Comparison of ENCODE assay signal across 8 cellular contexts in genomic region chr19:42277821-42278809, GRCh38. TPM values are rescaled to one million over a fixed set of nuclear protein-coding genes. Genes with fewer than 3 reads are reported as not detected.
A peak's percentile ranks its signal among the peaks of the same experiment; 100 is the strongest.
DNase-seq lines count a peak whose midpoint lies in the region; ATAC-seq, FAIRE-seq and TF ChIP-seq lines count a peak whose summit lies in the region.

No MANE protein-coding gene starts in this region.

- H3K9me3 Mint-ChIP-seq in activated naive CD4-positive, alpha-beta T cell treated with anti-CD3 and anti-CD28 coated beads, Interleukin-2, amount 50 U/mL, for 24 hours: no peaks in the 10 kb centered on the region
- no peaks in the 10 kb centered on the region for H3K9me3 Mint-ChIP-seq in memory B cell

- no peaks in the 10 kb centered on the region for H3K9me1 ChIP-seq in K562 (ENCODE audit: control insufficient read depth, insufficient read depth, low read length)

- no peak for TF ChIP-seq CTCF in K562 (IDR thresholded peaks at IDR 0.05 in 2 of 3, conservative IDR thresholded peaks at IDR 0.05 in 1 of 3; ENCODE audit: insufficient read depth in 2 of 3, low read depth in 1 of 3, low read length in 3 of 3)

- H3K4me1 ChIP-seq in K562 (replicated peaks in 1 of 2; ENCODE audit: control insufficient read depth in 2 of 2, insufficient read depth in 2 of 2, low read length in 2 of 2) (peaks cover 30 to 63% of the 10 kb centered on the region in 2 experiments), aorta (ENCODE audit: control insufficient read depth in 1 of 2, insufficient read depth in 2 of 2, low read length in 2 of 2) (no peaks in the 10 kb centered on the region)

- H3K79me2 ChIP-seq in K562 (ENCODE audit: control insufficient read depth, insufficient read depth, low read length): peaks cover 51% of the 10 kb centered on the region

- intact Hi-C loops in K562 (cut with micrococcal nuclease) (no loop called here), aorta (cut with DNase I) (loop anchor here (2.0 kb wide), 1 partner anchor 31 kb away; no protein-coding TSS in a partner anchor)

- no peak for DNase-seq in activated naive CD4-positive, alpha-beta T cell treated with anti-CD3 and anti-CD28 coated beads, Interleukin-2, amount 50 U/mL, for 16 hours
- DNase-seq in K562 (ENCODE audit: extremely low read depth in 1 of 4, low spot score in 3 of 4) (no peak), memory B cell (ENCODE audit: low spot score in 2 of 2) (no peak), aorta (peak in 1 of 2 donors; percentile 78), DMS79 (lab: John Stamatoyannopoulos, UW) (no peak), superior temporal gyrus (ENCODE audit: extremely low spot score) (no peak)

- no peaks in the 10 kb centered on the region for H4K20me1 ChIP-seq in K562 (replicated peaks; ENCODE audit: control insufficient read depth, insufficient read depth, low read length)

- H3K27me3 Mint-ChIP-seq in activated naive CD4-positive, alpha-beta T cell treated with anti-CD3 and anti-CD28 coated beads, Interleukin-2, amount 50 U/mL, for 24 hours: no peaks in the 10 kb centered on the region
- H3K27me3 Mint-ChIP-seq in memory B cell: no peaks in the 10 kb centered on the region

- no peak for TF ChIP-seq EP300 in K562 (IDR thresholded peaks at IDR 0.05; ENCODE audit: low read length)

- CTCF ChIA-PET in K562 (lab: Yijun Ruan, JAX; ENCODE audit: low intra/inter-chr PET ratio): interaction anchor here (0.5 kb wide), 1 partner anchor 51 kb away, joined by 7 read pairs; no protein-coding TSS in a partner anchor

- H3K27ac ChIP-seq in K562 (ENCODE audit: extremely low read depth, low read depth, low read length): no peak overlapping the region
- peak overlapping the region; percentile 23 to 89 for H3K27ac ChIP-seq in aorta (ENCODE audit: low read depth in 1 of 2, low read length in 2 of 2)

- in situ Hi-C loops in K562 (cut with MboI): no loop called here

- no peak overlapping the region for H3K4me2 ChIP-seq in K562 (ENCODE audit: insufficient read depth, low read length)

- ATAC-seq in K562: no peak
- ATAC-seq in memory B cell (ENCODE audit: low read depth): no peak
- no peak for ATAC-seq in aorta (ENCODE audit: low FRiP score)
- ATAC-seq in GM21825 (IDR thresholded peaks at IDR 0.05; ENCODE audit: unreplicated experiment): no peak

- H3K27me3 ChIP-seq in K562 (ENCODE audit: control insufficient read depth in 2 of 2, insufficient read depth in 2 of 2, low read length in 2 of 2) (no peaks in the 10 kb centered on the region; a peak in 1 of 5 replicates), aorta (ENCODE audit: control insufficient read depth in 1 of 2, insufficient read depth in 2 of 2, low read length in 1 of 2) (no peaks in the 10 kb centered on the region)

- no TSS peak for BruUV-seq in K562 (replicated peaks; lab: Mats Ljungman, UMichigan)

- H3K4me3 ChIP-seq in K562: no peak overlapping the region
- H3K4me3 ChIP-seq in aorta (ENCODE audit: low read length in 2 of 2): no peak overlapping the region

- TF ChIP-seq POLR2A in K562 (conservative IDR thresholded peaks at IDR 0.05): no peak

- H3K4me1 Mint-ChIP-seq in activated naive CD4-positive, alpha-beta T cell treated with anti-CD3 and anti-CD28 coated beads, Interleukin-2, amount 50 U/mL, for 24 hours: peaks cover 62% of the 10 kb centered on the region
- H3K4me1 Mint-ChIP-seq in memory B cell: peaks cover 40% of the 10 kb centered on the region

- TF ChIP-seq RAD21 in K562 (CRISPR knock-in tag; conservative IDR thresholded peaks at IDR 0.05 in 1 of 2, IDR thresholded peaks at IDR 0.05 in 1 of 2): no peak

- H3K4me3 Mint-ChIP-seq in activated naive CD4-positive, alpha-beta T cell treated with anti-CD3 and anti-CD28 coated beads, Interleukin-2, amount 50 U/mL, for 24 hours: no peak overlapping the region
- H3K4me3 Mint-ChIP-seq in memory B cell: no peak overlapping the region

- POLR2A ChIA-PET in K562 (lab: Yijun Ruan, JAX): interaction anchor here (0.6 to 3.6 kb wide), 5 partner anchors 8 to 35 kb away, joined by 3 to 16 read pairs (median 4); partner anchors contain the start of gene CIC

- 77% methylated on average over 10 of the region's 11 CpGs for WGBS in K562 (ENCODE audit: insufficient coverage, low coverage, missing lambda C conversion rate)
- 4 to 7% methylated on average over 11 of the region's 11 CpGs for WGBS in aorta, 2 donors

- no peaks in the 10 kb centered on the region for H3K9me3 ChIP-seq in K562 (replicated peaks; ENCODE audit: control insufficient read depth, insufficient read depth, low read depth, low read length)
- no peaks in the 10 kb centered on the region for H3K9me3 ChIP-seq in aorta (ENCODE audit: control insufficient read depth, low read length)

- peak overlapping the region; percentile 17 for H3K27ac Mint-ChIP-seq in activated naive CD4-positive, alpha-beta T cell treated with anti-CD3 and anti-CD28 coated beads, Interleukin-2, amount 50 U/mL, for 24 hours
- H3K27ac Mint-ChIP-seq in memory B cell: peak overlapping the region; percentile 84

- peaks cover 3% of the 10 kb centered on the region for H3K36me3 Mint-ChIP-seq in activated naive CD4-positive, alpha-beta T cell treated with anti-CD3 and anti-CD28 coated beads, Interleukin-2, amount 50 U/mL, for 24 hours
- H3K36me3 Mint-ChIP-seq in memory B cell: peaks cover 10% of the 10 kb centered on the region

- H3K9ac ChIP-seq in K562 (ENCODE audit: insufficient read depth in 1 of 2, low read depth in 2 of 2, low read length in 2 of 2): peak overlapping the region in 1 of 2 experiments; percentile 90; a peak in 2 of 4 replicates

- H2AFZ ChIP-seq in K562 (ENCODE audit: low read depth, low read length): no peak overlapping the region

- no peak for FAIRE-seq in K562 (lab: Jason Lieb, UNC)

- peaks cover 38% of the 10 kb centered on the region for H3K36me3 ChIP-seq in K562 (ENCODE audit: control insufficient read depth, insufficient read depth, low read length)
- H3K36me3 ChIP-seq in aorta (ENCODE audit: control insufficient read depth in 1 of 2, insufficient read depth in 2 of 2, low read length in 1 of 2): peaks cover 0 to 5% of the 10 kb centered on the region in 2 donors

RNA-seq across cellular contexts. Expression of gene CIC, which starts 9.1 kb away (rescaled TPM):
- total RNA-seq in K562 (2011; cell fraction: chromatin; rRNA removed; ENCODE audit: low replicate concordance): 24.1 and 86.8 TPM in 2 replicates
- 64.6 and 65.9 TPM in 2 replicates for total RNA-seq in K562 (2011; cell fraction: nucleolus; rRNA removed)
- total RNA-seq in K562 (2011; cell fraction: nucleoplasm; rRNA removed): 39.3 and 41.3 TPM in 2 replicates
- total RNA-seq in K562 (2014; rRNA removed) (13.6 and 13.7 TPM in 2 replicates), K562 (2014; rRNA removed; fragmentation: Illumina TruSeq; extraction: Trizol) (1.5 and 2.2 TPM in 2 replicates), K562 (2015; rRNA removed; fragmentation: Illumina TruSeq; extraction: Trizol) (8.6 and 8.7 TPM in 2 replicates), K562 (2021) (37.6 and 44.7 TPM in 2 replicates), aorta (100 to 1,000 TPM; 103 to 104 TPM)
- polyA plus RNA-seq in K562 (2011; rRNA removed) (3.0 and 5.8 TPM in 2 replicates), K562 (2014; fragmentation: Illumina TruSeq; extraction: Trizol) (12.0 and 21.5 TPM in 2 replicates), K562 (2014; fragmentation: Nextera tagmentation; extraction: Ambion mirVana) (under 1 TPM; 0.07 to 0.13 TPM), K562 (2014; rRNA removed) (18.9 and 19.9 TPM in 2 replicates), aorta (10 to 100 TPM; 14.3 to 44.6 TPM)
- polyA plus RNA-seq in K562 (2011; cell fraction: cytosol; rRNA removed): 4.3 and 10.0 TPM in 2 replicates
- polyA plus RNA-seq in K562 (2011; cell fraction: nucleus; rRNA removed): 37.3 and 64.7 TPM in 2 replicates
- polyA plus RNA-seq in K562 (2012): 24.4 and 27.9 TPM in 2 replicates
- polyA minus RNA-seq in K562 (2011; rRNA and poly(A)+ RNA removed): 1.8 and 2.4 TPM in 2 replicates
- polyA minus RNA-seq in K562 (2011; cell fraction: cytosol; rRNA and poly(A)+ RNA removed): 12.8 and 21.3 TPM in 2 replicates
- 14.4 and 16.6 TPM in 2 replicates for polyA minus RNA-seq in K562 (2011; cell fraction: nucleus; rRNA and poly(A)+ RNA removed)

RNA-seq across cellular contexts. Expression of gene ERF, which starts 23.2 kb away (rescaled TPM):
- total RNA-seq in K562 (2011; cell fraction: chromatin; rRNA removed; ENCODE audit: low replicate concordance): 105 and 266 TPM in 2 replicates
- 150 and 152 TPM in 2 replicates for total RNA-seq in K562 (2011; cell fraction: nucleolus; rRNA removed)
- total RNA-seq in K562 (2011; cell fraction: nucleoplasm; rRNA removed): 89.4 and 93.6 TPM in 2 replicates
- total RNA-seq in K562 (2014; rRNA removed) (27.1 and 29.8 TPM in 2 replicates), K562 (2014; rRNA removed; fragmentation: Illumina TruSeq; extraction: Trizol) (19.0 and 20.0 TPM in 2 replicates), K562 (2015; rRNA removed; fragmentation: Illumina TruSeq; extraction: Trizol) (26.5 and 30.0 TPM in 2 replicates), K562 (2021) (72.7 and 75.4 TPM in 2 replicates), aorta (10 to 100 TPM; 74.9 to 99.5 TPM)
- polyA plus RNA-seq in K562 (2011; rRNA removed) (27.0 and 41.5 TPM in 2 replicates), K562 (2014; fragmentation: Illumina TruSeq; extraction: Trizol) (28.9 and 45.7 TPM in 2 replicates), K562 (2014; fragmentation: Nextera tagmentation; extraction: Ambion mirVana) (under 1 TPM; 0.03 to 0.13 TPM), K562 (2014; rRNA removed) (54.9 and 62.2 TPM in 2 replicates), aorta (10 to 100 TPM; 19.7 to 44.2 TPM)
- 33.1 and 53.6 TPM in 2 replicates for polyA plus RNA-seq in K562 (2011; cell fraction: cytosol; rRNA removed)
- 142 and 197 TPM in 2 replicates for polyA plus RNA-seq in K562 (2011; cell fraction: nucleus; rRNA removed)
- polyA plus RNA-seq in K562 (2012): 34.3 and 44.0 TPM in 2 replicates
- polyA minus RNA-seq in K562 (2011; rRNA and poly(A)+ RNA removed): 16.2 and 21.5 TPM in 2 replicates
- polyA minus RNA-seq in K562 (2011; cell fraction: cytosol; rRNA and poly(A)+ RNA removed): 31.7 and 33.0 TPM in 2 replicates
- polyA minus RNA-seq in K562 (2011; cell fraction: nucleus; rRNA and poly(A)+ RNA removed): 30.3 and 43.7 TPM in 2 replicates

RNA-seq across cellular contexts. Expression of gene PRR19, which starts 23.8 kb away (rescaled TPM):
- 0.30 and 0.67 TPM in 2 replicates for total RNA-seq in K562 (2011; cell fraction: chromatin; rRNA removed; ENCODE audit: low replicate concordance)
- total RNA-seq in K562 (2011; cell fraction: nucleolus; rRNA removed): 0.39 and 0.83 TPM in 2 replicates
- total RNA-seq in K562 (2011; cell fraction: nucleoplasm; rRNA removed): 0.76 and 0.81 TPM in 2 replicates
- total RNA-seq in K562 (2014; rRNA removed): 0.54 and 1.1 TPM in 2 replicates
- 0.11 and 0.32 TPM in 2 replicates for total RNA-seq in K562 (2014; rRNA removed; fragmentation: Illumina TruSeq; extraction: Trizol)
- total RNA-seq in K562 (2015; rRNA removed; fragmentation: Illumina TruSeq; extraction: Trizol): 0.94 and 1.1 TPM in 2 replicates
- 1.6 and 1.8 TPM in 2 replicates for total RNA-seq in K562 (2021)
- 0.24 and 0.34 TPM in 2 replicates for polyA plus RNA-seq in K562 (2011; rRNA removed)
- polyA plus RNA-seq in K562 (2011; cell fraction: cytosol; rRNA removed): 0.41 and 2.0 TPM in 2 replicates
- 0.21 and 0.77 TPM in 2 replicates for polyA plus RNA-seq in K562 (2011; cell fraction: nucleus; rRNA removed)
- 1.4 and 1.7 TPM in 2 replicates for polyA plus RNA-seq in K562 (2012)
- polyA plus RNA-seq in K562 (2014; fragmentation: Illumina TruSeq; extraction: Trizol): 1.0 and 1.9 TPM in 2 replicates
- polyA plus RNA-seq in K562 (2014; fragmentation: Nextera tagmentation; extraction: Ambion mirVana): under 1 TPM; 0.10 to 0.18 TPM
- polyA plus RNA-seq in K562 (2014; rRNA removed): 0.73 and 1.6 TPM in 2 replicates
- polyA minus RNA-seq in K562 (2011; rRNA and poly(A)+ RNA removed): 0.15 and 0.32 TPM in 2 replicates
- 1.2 TPM in 1 of 2 replicates, not detected in the other for polyA minus RNA-seq in K562 (2011; cell fraction: cytosol; rRNA and poly(A)+ RNA removed)
- polyA minus RNA-seq in K562 (2011; cell fraction: nucleus; rRNA and poly(A)+ RNA removed): 0.40 TPM in 1 of 2 replicates, not detected in the other
- under 1 TPM; 0.23 to 0.45 TPM for total RNA-seq in aorta
- polyA plus RNA-seq in aorta: not detected

RNA-seq across cellular contexts. Expression of gene PAFAH1B3, which starts 24.3 kb away (rescaled TPM):
- total RNA-seq in K562 (2011; cell fraction: chromatin; rRNA removed; ENCODE audit: low replicate concordance): 3.9 and 24.8 TPM in 2 replicates
- total RNA-seq in K562 (2011; cell fraction: nucleolus; rRNA removed): 45.0 and 47.0 TPM in 2 replicates
- 16.6 and 17.6 TPM in 2 replicates for total RNA-seq in K562 (2011; cell fraction: nucleoplasm; rRNA removed)
- 114 and 146 TPM in 2 replicates for total RNA-seq in K562 (2014; rRNA removed)
- 28.7 and 48.0 TPM in 2 replicates for total RNA-seq in K562 (2014; rRNA removed; fragmentation: Illumina TruSeq; extraction: Trizol)
- 78.9 and 81.0 TPM in 2 replicates for total RNA-seq in K562 (2015; rRNA removed; fragmentation: Illumina TruSeq; extraction: Trizol)
- total RNA-seq in K562 (2021): 130 and 138 TPM in 2 replicates
- polyA plus RNA-seq in K562 (2011; rRNA removed): 27.5 and 40.8 TPM in 2 replicates
- 71.5 and 165 TPM in 2 replicates for polyA plus RNA-seq in K562 (2011; cell fraction: cytosol; rRNA removed)
- polyA plus RNA-seq in K562 (2011; cell fraction: nucleus; rRNA removed): 47.4 and 73.9 TPM in 2 replicates
- polyA plus RNA-seq in K562 (2012): 83.4 and 102 TPM in 2 replicates
- 96.7 and 113 TPM in 2 replicates for polyA plus RNA-seq in K562 (2014; fragmentation: Illumina TruSeq; extraction: Trizol)
- 10 to 100 TPM; 10.5 to 23.5 TPM for polyA plus RNA-seq in K562 (2014; fragmentation: Nextera tagmentation; extraction: Ambion mirVana)
- polyA plus RNA-seq in K562 (2014; rRNA removed): 79.6 and 80.6 TPM in 2 replicates
- 20.7 and 34.8 TPM in 2 replicates for polyA minus RNA-seq in K562 (2011; rRNA and poly(A)+ RNA removed)
- 70.3 and 71.1 TPM in 2 replicates for polyA minus RNA-seq in K562 (2011; cell fraction: cytosol; rRNA and poly(A)+ RNA removed)
- 16.8 and 18.9 TPM in 2 replicates for polyA minus RNA-seq in K562 (2011; cell fraction: nucleus; rRNA and poly(A)+ RNA removed)
- total RNA-seq in aorta: 1 to 10 TPM; 4.8 to 9.3 TPM
- polyA plus RNA-seq in aorta: 1 to 10 TPM; 2.3 to 8.4 TPM

RNA-seq across cellular contexts. Expression of gene TMEM145, which starts 35.0 kb away (rescaled TPM):
- total RNA-seq in K562 (2011; cell fraction: chromatin; rRNA removed; ENCODE audit: low replicate concordance): 4.7 and 17.0 TPM in 2 replicates
- 7.8 and 16.2 TPM in 2 replicates for total RNA-seq in K562 (2011; cell fraction: nucleolus; rRNA removed)
- total RNA-seq in K562 (2011; cell fraction: nucleoplasm; rRNA removed): 4.7 and 8.2 TPM in 2 replicates
- total RNA-seq in K562 (2014; rRNA removed) (0.61 TPM in 1 of 2 replicates, not detected in the other), K562 (2014; rRNA removed; fragmentation: Illumina TruSeq; extraction: Trizol) (0.80 and 0.83 TPM in 2 replicates), K562 (2015; rRNA removed; fragmentation: Illumina TruSeq; extraction: Trizol) (0.75 and 0.94 TPM in 2 replicates), K562 (2021) (2.8 and 5.5 TPM in 2 replicates), aorta (not detected)
- polyA plus RNA-seq in K562 (2011; rRNA removed) (1.3 and 1.8 TPM in 2 replicates), K562 (2014; fragmentation: Illumina TruSeq; extraction: Trizol) (1.8 and 2.0 TPM in 2 replicates), K562 (2014; fragmentation: Nextera tagmentation; extraction: Ambion mirVana) (not detected), K562 (2014; rRNA removed) (3.0 and 4.1 TPM in 2 replicates), aorta (not detected)
- polyA plus RNA-seq in K562 (2011; cell fraction: cytosol; rRNA removed): 0.54 and 0.77 TPM in 2 replicates
- polyA plus RNA-seq in K562 (2011; cell fraction: nucleus; rRNA removed): 16.6 and 17.9 TPM in 2 replicates
- 0.91 and 2.6 TPM in 2 replicates for polyA plus RNA-seq in K562 (2012)
- 1.9 and 2.4 TPM in 2 replicates for polyA minus RNA-seq in K562 (2011; rRNA and poly(A)+ RNA removed)
- 4.5 TPM in 1 of 2 replicates, not detected in the other for polyA minus RNA-seq in K562 (2011; cell fraction: cytosol; rRNA and poly(A)+ RNA removed)
- 6.6 and 11.7 TPM in 2 replicates for polyA minus RNA-seq in K562 (2011; cell fraction: nucleus; rRNA and poly(A)+ RNA removed)
